Comparison of ENCODE assay signal across 24 cellular contexts in the genomic region with DNA sequence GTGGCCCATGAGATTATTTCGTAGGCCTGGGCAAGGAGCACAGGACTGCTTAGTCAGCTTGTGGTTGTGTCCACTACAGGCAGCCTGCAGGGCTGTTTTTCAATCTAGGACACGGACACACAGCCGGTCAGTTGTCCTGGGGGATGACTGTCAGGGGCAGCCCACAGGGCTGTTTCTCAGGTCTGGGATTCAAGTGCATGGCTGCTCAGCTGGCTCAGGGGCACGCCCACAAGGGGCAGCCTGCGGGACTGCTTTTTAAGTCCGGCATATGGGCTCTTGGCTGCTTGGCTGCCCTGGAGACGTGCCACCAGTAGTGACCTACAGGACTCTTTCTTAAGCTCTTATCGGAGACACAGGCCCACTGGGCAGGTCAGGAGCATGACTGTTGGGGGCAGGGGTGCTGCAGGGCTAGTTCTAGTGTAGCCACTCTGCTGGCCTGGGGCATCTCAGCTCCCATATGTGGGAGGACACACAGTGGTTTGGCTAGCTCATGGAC. TPM values are rescaled to one million over a fixed set of nuclear protein-coding genes. Genes with fewer than 3 reads are reported as not detected.
A peak's percentile ranks its signal among the peaks of the same experiment; 100 is the strongest.
DNase-seq lines count a peak whose midpoint lies in the region; ATAC-seq and TF ChIP-seq lines count a peak whose summit lies in the region.
"Had no signal": no experiment of that assay in that cellular context is flagged by ENCODE, and none has a peak within 500 bp of the region (broad histone marks: within the 10 kb centered on the region; RNA-seq: fewer than 3 reads in every experiment).

No MANE protein-coding gene starts in this region.

- peak; percentile 92 for DNase-seq in LHCN-M2 (ENCODE audit: low read depth)
- peak; percentile 15 for DNase-seq in brain pericyte (ENCODE audit: low read depth, low spot score)
- no peak for DNase-seq in psoas muscle
- DNase-seq in NK-92 (lab: John Stamatoyannopoulos, UW; ENCODE audit: unreplicated experiment), result no peak
- no peak for DNase-seq in dedifferentiated amniotic fluid mesenchymal stem cell (ENCODE audit: extremely low spot score)
- no peak for DNase-seq in mucosa of gallbladder (ENCODE audit: low spot score)
- DNase-seq: activated CD4-positive, alpha-beta T cell treated with anti-CD3 and anti-CD28 coated beads for 4 hours; activated effector memory CD4-positive, alpha-beta T cell treated with anti-CD3 and anti-CD28 coated beads, Interleukin-2, amount 50 U/mL, for 16 hours; amygdala; CD8-positive, alpha-beta memory T cell; cerebellar nuclear complex; effector memory CD4-positive, alpha-beta T cell; heart right ventricle; NCI-H146; NCI-H748 treated with DMSO at 0.1 percent for 48 hours; nephron progenitor cell; OCI-M1; stimulated activated naive B cell treated with anti-CD40 and anti-IgM and Interleukin-4, amounts not matched to agents 10 μg/mL and 1 μg/mL and 100 μg/mL, for 72 hours had no signal

- H3K36me3 ChIP-seq in BLaER1 treated with 17β-estradiol and CSF1 and Interleukin-3, amounts not matched to agents 10 nM and 100 nM, result no peaks in the 10 kb centered on the region
- H3K36me3 ChIP-seq in psoas muscle (ENCODE audit: insufficient read depth in 1 of 2, low read depth in 1 of 2), result no peaks in the 10 kb centered on the region
- H3K36me3 ChIP-seq: heart right ventricle, prostate gland, upper lobe of left lung had no signal

- H4K20me1 ChIP-seq in BLaER1 treated with 17β-estradiol and CSF1 and Interleukin-3, amounts not matched to agents 10 nM and 100 nM, result no peaks in the 10 kb centered on the region; a peak in 1 of 22 replicates

- peak overlapping the region; percentile 56 to 94 (median 83) for H3K4me2 ChIP-seq in BLaER1 treated with 17β-estradiol and CSF1 and Interleukin-3, amounts not matched to agents 10 nM and 100 nM

- H3K27me3 ChIP-seq in BLaER1 treated with 17β-estradiol and CSF1 and Interleukin-3, amounts not matched to agents 10 nM and 100 nM, result no peaks in the 10 kb centered on the region
- no peaks in the 10 kb centered on the region for H3K27me3 ChIP-seq in psoas muscle (ENCODE audit: insufficient read depth in 3 of 3, low read length in 2 of 3)
- H3K27me3 ChIP-seq: heart right ventricle, upper lobe of left lung had no signal

- H3K27ac ChIP-seq in BLaER1 treated with 17β-estradiol and CSF1 and Interleukin-3, amounts not matched to agents 10 nM and 100 nM, result peak overlapping the region in 10 of 11 experiments; percentile 1 to 78 (median 75); a peak in 19 of 22 replicates
- H3K27ac ChIP-seq in psoas muscle, result no peak overlapping the region
- H3K27ac ChIP-seq: heart right ventricle, prostate gland, SK-N-MC, upper lobe of left lung had no signal

- WGBS in psoas muscle, 3 donors, result 16 to 40% (median 24%) methylated on average over 8 of the region's 8 CpGs

- intact Hi-C loops in psoas muscle (cut with DNase I), result no loop called here

- peak overlapping the region in 1 of 10 experiments; percentile 20; a peak in 2 of 20 replicates for H3K4me3 ChIP-seq in BLaER1 treated with 17β-estradiol and CSF1 and Interleukin-3, amounts not matched to agents 10 nM and 100 nM
- H3K4me3 ChIP-seq in psoas muscle, result no peak overlapping the region
- H3K4me3 ChIP-seq: heart right ventricle, prostate gland, SK-N-MC, upper lobe of left lung had no signal

- H3K4me1 ChIP-seq in BLaER1 treated with 17β-estradiol and CSF1 and Interleukin-3, amounts not matched to agents 10 nM and 100 nM, result peaks cover 21 to 36% (median 32%) of the 10 kb centered on the region in 10 experiments
- H3K4me1 ChIP-seq in psoas muscle, result no peaks in the 10 kb centered on the region
- H3K4me1 ChIP-seq: heart right ventricle, prostate gland, upper lobe of left lung had no signal

- ATAC-seq in psoas muscle (peak; percentile 15 to 52 (median 44)), GM19023 (IDR thresholded peaks at IDR 0.05; ENCODE audit: unreplicated experiment) (no peak)
- ATAC-seq: HCT116; stimulated activated naive B cell treated with anti-CD40 and anti-IgM and Interleukin-4, amounts not matched to agents 10 μg/mL and 1 μg/mL and 100 μg/mL, for 72 hours had no signal

- H3K9me3 ChIP-seq in BLaER1 treated with 17β-estradiol and CSF1 and Interleukin-3, amounts not matched to agents 10 nM and 100 nM (replicated peaks in 1 of 11), result peaks cover 16 to 28% (median 22%) of the 10 kb centered on the region in 11 experiments
- H3K9me3 ChIP-seq in psoas muscle, result no peaks in the 10 kb centered on the region
- H3K9me3 ChIP-seq: prostate gland, upper lobe of left lung had no signal

- H3K9ac ChIP-seq in BLaER1 treated with 17β-estradiol and CSF1 and Interleukin-3, amounts not matched to agents 10 nM and 100 nM, result peak overlapping the region in 9 of 11 experiments; percentile 47 to 67 (median 58); a peak in 17 of 22 replicates

- TF ChIP-seq CTCF in psoas muscle (IDR thresholded peaks at IDR 0.05), result no peak

RNA-seq across cellular contexts. Expression of a gene that starts 26.6 kb away (rescaled TPM):
- total RNA-seq in LHCN-M2 (2014; rRNA removed) (21.4 and 30.2 TPM in 2 replicates), psoas muscle (10 to 100 TPM; 25.5 to 45.1 (median 33.0) TPM), mucosa of gallbladder (23.3 TPM)
- 9.5 TPM for polyA plus RNA-seq in LHCN-M2 (2012)
- polyA plus RNA-seq in psoas muscle, result 10 to 100 TPM in 1 of 3 donors, 1 to 10 TPM in 2; 8.1 to 25.3 (median 8.8) TPM

Comparison
In these comparisons a context has a peak if more than half of its experiments do, and no peak if none do; other contexts are left out.
1. DNase-seq: peak in LHCN-M2 (single experiment) and brain pericyte (single experiment); none in psoas muscle (0 of 2), NK-92 (single experiment), dedifferentiated amniotic fluid mesenchymal stem cell (single experiment) and mucosa of gallbladder (single experiment).